Comparison of ENCODE assay signal across 20 cellular contexts in genomic region chr12:108553799-108554198, GRCh38.
"Had no signal": no experiment of that assay in that cellular context is flagged by ENCODE, and none has a peak within 500 bp of the region (broad histone marks: within the 10 kb centered on the region; RNA-seq: fewer than 3 reads in every experiment).

No MANE protein-coding gene starts in this region.

- H3K9me3 Mint-ChIP-seq: nephron progenitor cell, T-cell had no signal

- H3K9me3 ChIP-seq: adrenal gland, esophagus squamous epithelium, prostate gland, transverse colon had no signal

- DNase-seq: activated CD4-positive, alpha-beta T cell treated with anti-CD3 and anti-CD28 coated beads, Interleukin-2, amount 50 U/mL, for 48 hours; activated CD4-positive, CD25-positive, alpha-beta regulatory T cell treated with anti-CD3 and anti-CD28 coated beads, Interleukin-2, amount 50 U/mL, for 72 hours; activated T-cell treated with anti-CD3 and anti-CD28 coated beads, Interleukin-2, amount 50 U/mL, for 48 hours; adrenal gland; caudate nucleus; esophagus squamous epithelium; hippocampal formation; kidney glomerular epithelial cell; left ventricle myocardium superior; mesenchymal stem cell; nephron progenitor cell; right cardiac atrium; small intestine; stimulated activated CD4-positive, alpha-beta T cell treated with anti-CD3 and anti-CD28 coated beads, Interleukin-4, amount 100 ng/mL, for 4 hours; stimulated activated CD8-positive, alpha-beta memory T cell treated with anti-CD3 and anti-CD28 coated beads, Interleukin-4, amount 100 ng/mL, for 48 hours; stimulated activated naive CD8-positive, alpha-beta T cell treated with anti-CD3 and anti-CD28 coated beads, Interleukin-15, Interleukin-2, amounts not matched to agents 100 U/mL and 50 U/mL, for 24 hours; T-cell; T1000; transverse colon had no signal

- FAIRE-seq: small intestine had no signal

- H3K4me3 Mint-ChIP-seq: nephron progenitor cell had no signal

- H3K27me3 ChIP-seq: adrenal gland, esophagus squamous epithelium, transverse colon had no signal

- H3K27ac Mint-ChIP-seq: nephron progenitor cell, T-cell had no signal

- H3K27ac ChIP-seq: adrenal gland, esophagus squamous epithelium, prostate gland, transverse colon had no signal

- H3K4me3 ChIP-seq: adrenal gland, esophagus squamous epithelium, prostate gland, transverse colon had no signal

- H3K36me3 ChIP-seq: prostate gland had no signal

- ATAC-seq: left ventricle myocardium superior; right cardiac atrium; stimulated activated naive CD8-positive, alpha-beta T cell treated with anti-CD3 and anti-CD28 coated beads, Interleukin-15, Interleukin-2, amounts not matched to agents 100 U/mL and 50 U/mL, for 24 hours; T-cell had no signal

- H3K27me3 Mint-ChIP-seq: T-cell had no signal
